20 cellular contexts compared by ENCODE assay signal in genomic region chr18:9841752-9842151, GRCh38. TPM values are rescaled to one million over a fixed set of nuclear protein-coding genes. Genes with fewer than 3 reads are reported as not detected.
A peak's percentile ranks its signal among the peaks of the same experiment; 100 is the strongest.
DNase-seq lines count a peak whose midpoint lies in the region; ATAC-seq and TF ChIP-seq lines count a peak whose summit lies in the region.
"Had no signal": no experiment of that assay in that cellular context is flagged by ENCODE, and none has a peak within 500 bp of the region (broad histone marks: within the 10 kb centered on the region; RNA-seq: fewer than 3 reads in every experiment).

No MANE protein-coding gene starts in this region.

- ATAC-seq in right cardiac atrium (no peak), heart right ventricle (no peak), HG03354 (IDR thresholded peaks at IDR 0.05; ENCODE audit: poor library complexity, severe bottlenecking, unreplicated experiment) (no peak)
- ATAC-seq: HCT116, HepG2, Right ventricle myocardium inferior had no signal

- H3K27me3 ChIP-seq in right cardiac atrium (ENCODE audit: control insufficient read depth, insufficient read depth), result no peaks in the 10 kb centered on the region
- no peaks in the 10 kb centered on the region for H3K27me3 ChIP-seq in heart right ventricle
- H3K27me3 ChIP-seq in skeletal muscle tissue (ENCODE audit: control insufficient read depth in 3 of 3, insufficient read depth in 3 of 3, low read length in 3 of 3), result no peaks in the 10 kb centered on the region
- H3K27me3 ChIP-seq in H7 (ENCODE audit: control insufficient read depth, insufficient read depth, low read length), result no peaks in the 10 kb centered on the region

- peak overlapping the region; percentile 82 for H3K27ac Mint-ChIP-seq in neural crest cell (ENCODE audit: unreplicated experiment)
- H3K27ac Mint-ChIP-seq: B cell had no signal

- H3K4me3 Mint-ChIP-seq in neural crest cell, result no peak overlapping the region
- H3K4me3 Mint-ChIP-seq: B cell had no signal

- no peak overlapping the region for H3K4me3 ChIP-seq in right cardiac atrium (ENCODE audit: low read length)
- no peak overlapping the region for H3K4me3 ChIP-seq in heart right ventricle
- H3K4me3 ChIP-seq in skeletal muscle tissue (ENCODE audit: low read length in 3 of 3), result peak overlapping the region in 1 of 3 donors; percentile 16
- no peak overlapping the region for H3K4me3 ChIP-seq in H7 (ENCODE audit: insufficient read depth, low read depth, low read length)
- H3K4me3 ChIP-seq: GM23248 had no signal

- peak overlapping the region in 1 of 3 donors; percentile 25 for H3K9ac ChIP-seq in skeletal muscle tissue (ENCODE audit: low read depth in 1 of 3, low read length in 3 of 3)
- H3K9ac ChIP-seq: GM23248, KMS-11 had no signal

- H3K36me3 ChIP-seq in heart right ventricle (peaks cover 0 to 28% (median 0%) of the 10 kb centered on the region in 9 donors), skeletal muscle tissue (ENCODE audit: control insufficient read depth in 3 of 3, insufficient read depth in 3 of 3, low read length in 3 of 3) (no peaks in the 10 kb centered on the region), H7 (replicated peaks; ENCODE audit: control insufficient read depth, insufficient read depth, low read length) (no peaks in the 10 kb centered on the region)

- peaks cover 2% of the 10 kb centered on the region for H3K36me3 Mint-ChIP-seq in neural crest cell (ENCODE audit: low read depth)

- H3K4me1 Mint-ChIP-seq in neural crest cell, result peaks cover 3% of the 10 kb centered on the region

- DNase-seq in right cardiac atrium, result no peak
- DNase-seq in heart right ventricle, result no peak
- DNase-seq in neural crest cell (ENCODE audit: low read depth, low spot score), result no peak
- DNase-seq in H7, result no peak
- DNase-seq in superior temporal gyrus (ENCODE audit: extremely low spot score), result no peak
- DNase-seq: DMS 273 treated with DMSO at 0.1 percent for 48 hours, GM23248, NCI-H1417 treated with DMSO at 0.1 percent for 48 hours, NCI-H187 treated with DMSO at 0.1 percent for 48 hours, NCI-H2227 treated with DMSO at 0.1 percent for 48 hours, NCI-H510A treated with DMSO at 0.1 percent for 48 hours, NCI-H774 had no signal

- H3K27me3 Mint-ChIP-seq in neural crest cell (ENCODE audit: low read depth), result no peaks in the 10 kb centered on the region
- H3K27me3 Mint-ChIP-seq: B cell had no signal

- no peaks in the 10 kb centered on the region for H3K9me3 ChIP-seq in right cardiac atrium (ENCODE audit: control insufficient read depth, low read length)
- no peaks in the 10 kb centered on the region for H3K9me3 ChIP-seq in heart right ventricle
- H3K9me3 ChIP-seq in skeletal muscle tissue (ENCODE audit: control insufficient read depth in 3 of 3, low read length in 3 of 3), result no peaks in the 10 kb centered on the region

- 58% methylated on average over 4 of the region's 4 CpGs for WGBS in right cardiac atrium
- 61 to 64% methylated on average over 4 of the region's 4 CpGs for WGBS in heart right ventricle, 2 donors

- TF ChIP-seq CTCF in heart right ventricle (IDR thresholded peaks at IDR 0.05) (no peak), neural crest cell (conservative IDR thresholded peaks at IDR 0.05) (no peak)

- H3K9me3 Mint-ChIP-seq in neural crest cell, result peaks cover 4% of the 10 kb centered on the region

- H3K4me1 ChIP-seq in right cardiac atrium (ENCODE audit: control insufficient read depth, insufficient read depth, low read length), result peaks cover 20% of the 10 kb centered on the region
- peaks cover 3 to 50% (median 27%) of the 10 kb centered on the region in 9 donors for H3K4me1 ChIP-seq in heart right ventricle
- H3K4me1 ChIP-seq in skeletal muscle tissue (ENCODE audit: control insufficient read depth in 3 of 3, insufficient read depth in 3 of 3, low read length in 3 of 3), result peaks cover 41 to 58% (median 42%) of the 10 kb centered on the region in 3 donors

- peak overlapping the region; percentile 38 for H3K27ac ChIP-seq in right cardiac atrium (ENCODE audit: low read length)
- peak overlapping the region in 5 of 10 donors; percentile 9 to 67 (median 64) for H3K27ac ChIP-seq in heart right ventricle
- peak overlapping the region; percentile 81 for H3K27ac ChIP-seq in skeletal muscle tissue (ENCODE audit: low read depth, low read length)
- H3K27ac ChIP-seq: GM23248, KMS-11 had no signal

- intact Hi-C loops in right cardiac atrium (cut with DNase I), result no loop called here
- intact Hi-C loops in heart right ventricle (cut with DNase I), result loop anchor here in 2 of 10 donors (10.0 kb wide), 1 partner anchor 73 kb away; the partner anchor contains the start of gene VAPA (in 2 of the 2)

RNA-seq across cellular contexts. Expression of gene TXNDC2, which starts 44.0 kb away (rescaled TPM):
- total RNA-seq in right cardiac atrium (under 1 TPM in 2 of 4 donors, not detected in 2; 0.23 to 0.42 TPM), heart right ventricle (under 1 TPM in 1 of 10 donors, not detected in 9; 0.22 TPM), neural crest cell (not detected in 2 replicates), skeletal muscle tissue (not detected)
- polyA plus RNA-seq in right cardiac atrium (not detected), heart right ventricle (under 1 TPM in 1 of 2 donors, not detected in 1; 0.04 TPM)
- total RNA-seq in H7 (2014; rRNA removed; shearing (Covaris generic)), result not detected in 2 replicates
- total RNA-seq: GM23248, HepG2, OCI-LY7, Right ventricle myocardium inferior had no signal
- polyA plus RNA-seq: GM23248, HepG2 had no signal
